Comparison of ENCODE assay signal across 34 cellular contexts in genomic region chr19:29926801-29927200, GRCh38.
"Had no signal": no experiment of that assay in that cellular context is flagged by ENCODE, and none has a peak within 500 bp of the region (broad histone marks: within the 10 kb centered on the region; RNA-seq: fewer than 3 reads in every experiment).

No MANE protein-coding gene starts in this region.

- H3K4me3 Mint-ChIP-seq: activated B cell treated with CpG ODN at 0.5 μM for 24 hours; activated CD4-positive, alpha-beta memory T cell treated with anti-CD3 and anti-CD28 coated beads for 36 hours; activated CD8-positive, alpha-beta memory T cell treated with anti-CD3 and anti-CD28 coated beads, Interleukin-2, amount 10 ng/mL, durations not matched to agents 7 days and 5 days; activated CD8-positive, alpha-beta T cell treated with anti-CD3 and anti-CD28 coated beads, Interleukin-2, amount 10 ng/mL, durations not matched to agents 7 days and 5 days; activated naive CD4-positive, alpha-beta T cell treated with anti-CD3 and anti-CD28 coated beads for 36 hours; activated naive CD4-positive, alpha-beta T cell treated with anti-CD3 and anti-CD28 coated beads, Interleukin-2, amount 50 U/mL, for 24 hours; activated naive CD8-positive, alpha-beta T cell treated with anti-CD3 and anti-CD28 coated beads for 36 hours; activated naive CD8-positive, alpha-beta T cell treated with anti-CD3 and anti-CD28 coated beads, Interleukin-2, amount 50 U/mL, for 24 hours; activated T-helper 1 cell treated with anti-CD3 and anti-CD28 coated beads, Interleukin-12 subunit alpha, Interleukin-12 subunit beta, Interleukin-2, Interleukin-4 antibody, amounts not matched to agents 30 ng/mL and 10 ng/mL and 1 ng/mL, durations not matched to agents 14 hours and 24 hours and 36 hours; effector memory CD8-positive, alpha-beta T cell; T-helper 17 cell; T-helper 2 cell treated with Interferon-gamma antibody and Interleukin-4, amounts not matched to agents 5 μg/mL and 100 μg/mL, for 36 hours had no signal

- H3K36me3 ChIP-seq: adrenal gland, WERI-Rb-1 had no signal

- H3K36me3 Mint-ChIP-seq: activated CD4-positive, alpha-beta memory T cell treated with anti-CD3 and anti-CD28 coated beads for 36 hours; activated CD8-positive, alpha-beta memory T cell treated with anti-CD3 and anti-CD28 coated beads, Interleukin-2, amount 10 ng/mL, durations not matched to agents 7 days and 5 days; activated naive CD4-positive, alpha-beta T cell treated with anti-CD3 and anti-CD28 coated beads, Interleukin-2, amount 50 U/mL, for 24 hours; activated naive CD8-positive, alpha-beta T cell treated with anti-CD3 and anti-CD28 coated beads for 36 hours had no signal

- H3K4me1 Mint-ChIP-seq: activated naive CD4-positive, alpha-beta T cell treated with anti-CD3 and anti-CD28 coated beads, Interleukin-2, amount 50 U/mL, for 24 hours; activated naive CD8-positive, alpha-beta T cell treated with anti-CD3 and anti-CD28 coated beads, Interleukin-2, amount 50 U/mL, for 24 hours; T-helper 17 cell had no signal

- H3K4me1 ChIP-seq: adrenal gland, body of pancreas had no signal

- H3K27ac ChIP-seq: adrenal gland, body of pancreas, WERI-Rb-1 had no signal

- DNase-seq: activated B cell treated with CpG ODN at 0.5 μM for 24 hours; activated CD4-positive, alpha-beta memory T cell treated with anti-CD3 and anti-CD28 coated beads for 36 hours; activated CD4-positive, alpha-beta T cell treated with anti-CD3 and anti-CD28 coated beads for 48 hours; activated CD4-positive, alpha-beta T cell treated with anti-CD3 and anti-CD28 coated beads, Interleukin-2, amount 50 U/mL, for 1 hour; activated CD8-positive, alpha-beta memory T cell treated with anti-CD3 and anti-CD28 coated beads, Interleukin-2, amount 10 ng/mL, durations not matched to agents 7 days and 5 days; activated CD8-positive, alpha-beta memory T cell treated with anti-CD3 and anti-CD28 coated beads, Interleukin-2, amount 50 U/mL, for 4 hours; activated CD8-positive, alpha-beta T cell treated with anti-CD3 and anti-CD28 coated beads, Interleukin-2, amount 10 ng/mL, durations not matched to agents 7 days and 5 days; activated effector memory CD4-positive, alpha-beta T cell treated with anti-CD3 and anti-CD28 coated beads, Interleukin-2, amount 50 U/mL, for 16 hours; activated naive CD4-positive, alpha-beta T cell treated with anti-CD3 and anti-CD28 coated beads for 36 hours; activated naive CD8-positive, alpha-beta T cell treated with anti-CD3 and anti-CD28 coated beads for 36 hours; activated naive CD8-positive, alpha-beta T cell treated with anti-CD3 and anti-CD28 coated beads, Interleukin-2, amount 50 U/mL, for 24 hours; activated T-cell treated with anti-CD3 and anti-CD28 coated beads, Interleukin-2, amount 50 U/mL, for 1 hour; activated T-cell treated with anti-CD3 and anti-CD28 coated beads, Interleukin-2, amount 50 U/mL, for 48 hours; amygdala; aorta; body of pancreas; caudate nucleus; cortex of kidney; dermis blood vessel endothelial cell; effector CD4-positive, alpha-beta T cell; effector memory CD8-positive, alpha-beta T cell; foreskin fibroblast; head of caudate nucleus; T-helper 1 cell; T-helper 17 cell; T1000; WERI-Rb-1 had no signal

- H3K27ac Mint-ChIP-seq: activated B cell treated with CpG ODN at 0.5 μM for 24 hours; activated CD4-positive, alpha-beta memory T cell treated with anti-CD3 and anti-CD28 coated beads for 36 hours; activated CD8-positive, alpha-beta memory T cell treated with anti-CD3 and anti-CD28 coated beads, Interleukin-2, amount 10 ng/mL, durations not matched to agents 7 days and 5 days; activated CD8-positive, alpha-beta T cell treated with anti-CD3 and anti-CD28 coated beads, Interleukin-2, amount 10 ng/mL, durations not matched to agents 7 days and 5 days; activated naive CD4-positive, alpha-beta T cell treated with anti-CD3 and anti-CD28 coated beads for 36 hours; activated naive CD4-positive, alpha-beta T cell treated with anti-CD3 and anti-CD28 coated beads, Interleukin-2, amount 50 U/mL, for 24 hours; activated naive CD8-positive, alpha-beta T cell treated with anti-CD3 and anti-CD28 coated beads for 36 hours; activated naive CD8-positive, alpha-beta T cell treated with anti-CD3 and anti-CD28 coated beads, Interleukin-2, amount 50 U/mL, for 24 hours; activated T-helper 1 cell treated with anti-CD3 and anti-CD28 coated beads, Interleukin-12 subunit alpha, Interleukin-12 subunit beta, Interleukin-2, Interleukin-4 antibody, amounts not matched to agents 30 ng/mL and 10 ng/mL and 1 ng/mL, durations not matched to agents 14 hours and 24 hours and 36 hours; activated T-helper 2 cell treated with anti-CD3 and anti-CD28 coated beads, Interferon-gamma antibody, Interleukin-2, Interleukin-4, amounts not matched to agents 10 μg/mL and 5 μg/mL and 100 μg/mL, durations not matched to agents 14 hours and 24 hours and 36 hours; T-helper 17 cell; T-helper 2 cell treated with Interferon-gamma antibody and Interleukin-4, amounts not matched to agents 5 μg/mL and 100 μg/mL, for 36 hours had no signal

- H3K9me3 ChIP-seq: adrenal gland, body of pancreas had no signal

- H3K27me3 ChIP-seq: adrenal gland, body of pancreas had no signal

- H3K4me3 ChIP-seq: adrenal gland, body of pancreas had no signal

- H3K9me3 Mint-ChIP-seq: activated B cell treated with CpG ODN at 0.5 μM for 24 hours; activated CD4-positive, alpha-beta memory T cell treated with anti-CD3 and anti-CD28 coated beads for 36 hours; activated naive CD4-positive, alpha-beta T cell treated with anti-CD3 and anti-CD28 coated beads for 36 hours; activated naive CD4-positive, alpha-beta T cell treated with anti-CD3 and anti-CD28 coated beads, Interleukin-2, amount 50 U/mL, for 24 hours; activated naive CD8-positive, alpha-beta T cell treated with anti-CD3 and anti-CD28 coated beads for 36 hours; activated naive CD8-positive, alpha-beta T cell treated with anti-CD3 and anti-CD28 coated beads, Interleukin-2, amount 50 U/mL, for 24 hours; activated T-helper 1 cell treated with anti-CD3 and anti-CD28 coated beads, Interleukin-12 subunit alpha, Interleukin-12 subunit beta, Interleukin-2, Interleukin-4 antibody, amounts not matched to agents 30 ng/mL and 10 ng/mL and 1 ng/mL, durations not matched to agents 14 hours and 24 hours and 36 hours; activated T-helper 2 cell treated with anti-CD3 and anti-CD28 coated beads, Interferon-gamma antibody, Interleukin-2, Interleukin-4, amounts not matched to agents 10 μg/mL and 5 μg/mL and 100 μg/mL, durations not matched to agents 14 hours and 24 hours and 36 hours; effector memory CD8-positive, alpha-beta T cell; T-helper 2 cell treated with Interferon-gamma antibody and Interleukin-4, amounts not matched to agents 5 μg/mL and 100 μg/mL, for 36 hours had no signal

- H3K27me3 Mint-ChIP-seq: activated CD4-positive, alpha-beta memory T cell treated with anti-CD3 and anti-CD28 coated beads for 36 hours; activated naive CD4-positive, alpha-beta T cell treated with anti-CD3 and anti-CD28 coated beads, Interleukin-2, amount 50 U/mL, for 24 hours; activated naive CD8-positive, alpha-beta T cell treated with anti-CD3 and anti-CD28 coated beads for 36 hours had no signal

- ATAC-seq: activated CD4-positive, CD25-positive, alpha-beta regulatory T cell treated with anti-CD3 and anti-CD28 coated beads, Interleukin-2, amount 50 U/mL, for 24 hours; activated CD8-positive, alpha-beta memory T cell treated with anti-CD3 and anti-CD28 coated beads, Interleukin-2, amount 10 ng/mL, durations not matched to agents 7 days and 5 days; activated CD8-positive, alpha-beta T cell treated with anti-CD3 and anti-CD28 coated beads, Interleukin-2, amount 10 ng/mL, durations not matched to agents 7 days and 5 days; activated naive CD8-positive, alpha-beta T cell treated with anti-CD3 and anti-CD28 coated beads, Interleukin-2, amount 50 U/mL, for 24 hours; body of pancreas; effector memory CD8-positive, alpha-beta T cell; esophagus mucosa; T-helper 17 cell had no signal
